ENCODE assay signal across 8 cellular contexts in genomic region chr7:56051339-56052191, GRCh38. TPM values are rescaled to one million over a fixed set of nuclear protein-coding genes. Genes with fewer than 3 reads are reported as not detected.
DNase-seq lines count a peak whose midpoint lies in the region; ATAC-seq and TF ChIP-seq lines count a peak whose summit lies in the region.

TSS of gene CCT6A (plus strand) at chr7:56051765. CDS start at chr7:56051849, 84 bp downstream.
TSS of gene PSPH (minus strand) at chr7:56051444. CDS start at chr7:56021212, 30,232 bp downstream.

- no peaks in the 10 kb centered on the region for H3K27me3 Mint-ChIP-seq in activated T-helper 17 cell treated with anti-CD3 and anti-CD28 coated beads, Interleukin-2, amount 50 U/mL, for 72 hours
- H3K27me3 Mint-ChIP-seq in natural killer cell (ENCODE audit: low read depth in 2 of 2): no peaks in the 10 kb centered on the region

- intact Hi-C loops in natural killer cell (cut with micrococcal nuclease): loop anchor here (1.0 to 10.0 kb wide), 3 partner anchors 13 to 477 kb away; partner anchors contain the start of genes CHCHD2, SUMF2 and VOPP1

- H3K4me3 ChIP-seq in LNCaP clone FGC (ENCODE audit: low read depth, low read length) (peak within 1 kb of the TSS; percentile 98), fibroblast of mammary gland (ENCODE audit: control insufficient read depth, low read depth, low read length) (peak within 1 kb of the TSS; percentile 94)

- H3K27ac ChIP-seq in RWPE1: peak within 1 kb of the TSS; percentile 89

- H3K9me3 Mint-ChIP-seq in activated T-helper 17 cell treated with anti-CD3 and anti-CD28 coated beads, Interleukin-2, amount 50 U/mL, for 72 hours: no peaks in the 10 kb centered on the region
- H3K9me3 Mint-ChIP-seq in natural killer cell: no peaks in the 10 kb centered on the region

- H3K36me3 Mint-ChIP-seq in activated T-helper 17 cell treated with anti-CD3 and anti-CD28 coated beads, Interleukin-2, amount 50 U/mL, for 72 hours (ENCODE audit: low read depth): peaks cover 56% of the 10 kb centered on the region
- no peaks in the 10 kb centered on the region for H3K36me3 Mint-ChIP-seq in natural killer cell

- no peak for TF ChIP-seq CTCF in LNCaP clone FGC (IDR thresholded peaks at IDR 0.05; ENCODE audit: control insufficient read depth, extremely low read depth, insufficient read depth)
- no peak for TF ChIP-seq CTCF in RWPE1 (conservative IDR thresholded peaks at IDR 0.05; ENCODE audit: low read depth)
- no peak for TF ChIP-seq CTCF in fibroblast of mammary gland (conservative IDR thresholded peaks at IDR 0.05; ENCODE audit: control insufficient read depth, insufficient read depth, low read depth, low read length)
- TF ChIP-seq CTCF in natural killer cell (IDR thresholded peaks at IDR 0.05): no peak

- peak within 1 kb of the TSS; percentile 94 for H3K4me3 Mint-ChIP-seq in activated T-helper 17 cell treated with anti-CD3 and anti-CD28 coated beads, Interleukin-2, amount 50 U/mL, for 72 hours
- peak within 1 kb of the TSS; percentile 88 for H3K4me3 Mint-ChIP-seq in natural killer cell

- H3K4me1 Mint-ChIP-seq in activated T-helper 17 cell treated with anti-CD3 and anti-CD28 coated beads, Interleukin-2, amount 50 U/mL, for 72 hours: peaks cover 12% of the 10 kb centered on the region
- peaks cover 4 to 18% of the 10 kb centered on the region in 2 donors for H3K4me1 Mint-ChIP-seq in natural killer cell

- peak within 1 kb of the TSS; percentile 97 for H3K27ac Mint-ChIP-seq in activated T-helper 17 cell treated with anti-CD3 and anti-CD28 coated beads, Interleukin-2, amount 50 U/mL, for 72 hours
- H3K27ac Mint-ChIP-seq in natural killer cell: peak within 1 kb of the TSS; percentile 83 to 93

- CTCF ChIA-PET in RWPE1 (lab: Yijun Ruan, JAX): interaction anchor here (0.6 kb wide), 1 partner anchor 13 kb away, joined by 5 read pairs; no protein-coding TSS in a partner anchor

- DNase-seq in Daoy (ENCODE audit: low read depth): peak; percentile 100
- DNase-seq in GOT3 (lab: John Stamatoyannopoulos, UW): peak; percentile 97
- peak; percentile 95 for DNase-seq in LNCaP clone FGC (ENCODE audit: low read depth)
- peak; percentile 95 for DNase-seq in RWPE1 (ENCODE audit: low spot score)
- DNase-seq in fibroblast of mammary gland (ENCODE audit: low read depth): peak; percentile 97
- peak; percentile 86 for DNase-seq in natural killer cell
- peak; percentile 92 for DNase-seq in stimulated activated naive CD4-positive, alpha-beta T cell treated with Interleukin-2 at 50 U/mL for 16 hours (lab: John Stamatoyannopoulos, UW)

- ATAC-seq in activated T-helper 17 cell treated with anti-CD3 and anti-CD28 coated beads, Interleukin-2, amount 50 U/mL, for 72 hours (replicated peaks): peak; percentile 98
- ATAC-seq in natural killer cell: peak; percentile 94 to 98 (median 96)

- POLR2A ChIA-PET in RWPE1 (lab: Yijun Ruan, JAX; ENCODE audit: low non-redundant PET): interaction anchor here (0.7 to 2.2 kb wide), 7 partner anchors 11 to 68 kb away, joined by 3 to 7 read pairs (median 4); no protein-coding TSS in a partner anchor

RNA-seq across cellular contexts. Expression of gene CCT6A, which starts in this region (rescaled TPM):
- total RNA-seq in Daoy (2014; rRNA removed; shearing (Covaris generic)): 1,003 and 1,301 TPM in 2 replicates
- 100 to 1,000 TPM; 108 to 232 TPM for total RNA-seq in activated T-helper 17 cell treated with anti-CD3 and anti-CD28 coated beads, Interleukin-2, amount 50 U/mL, for 72 hours
- total RNA-seq in natural killer cell: 10 to 100 TPM; 48.1 to 65.3 (median 48.3) TPM

RNA-seq across cellular contexts. Expression of gene PSPH, which starts in this region (rescaled TPM):
- 113 and 129 TPM in 2 replicates for total RNA-seq in Daoy (2014; rRNA removed; shearing (Covaris generic))
- 10 to 100 TPM in 1 of 2 donors, 1 to 10 TPM in 1; 8.3 to 25.4 TPM for total RNA-seq in activated T-helper 17 cell treated with anti-CD3 and anti-CD28 coated beads, Interleukin-2, amount 50 U/mL, for 72 hours
- total RNA-seq in natural killer cell: 1 to 10 TPM; 2.8 to 4.1 (median 3.8) TPM

Comparison
In these comparisons a context has a peak if more than half of its experiments do, and no peak if none do; other contexts are left out.
1. Peak in every context shown above with its lines: DNase-seq, ATAC-seq, H3K4me3 ChIP-seq and H3K27ac ChIP-seq.